8 cellular contexts compared by ENCODE assay signal in the genomic region with DNA sequence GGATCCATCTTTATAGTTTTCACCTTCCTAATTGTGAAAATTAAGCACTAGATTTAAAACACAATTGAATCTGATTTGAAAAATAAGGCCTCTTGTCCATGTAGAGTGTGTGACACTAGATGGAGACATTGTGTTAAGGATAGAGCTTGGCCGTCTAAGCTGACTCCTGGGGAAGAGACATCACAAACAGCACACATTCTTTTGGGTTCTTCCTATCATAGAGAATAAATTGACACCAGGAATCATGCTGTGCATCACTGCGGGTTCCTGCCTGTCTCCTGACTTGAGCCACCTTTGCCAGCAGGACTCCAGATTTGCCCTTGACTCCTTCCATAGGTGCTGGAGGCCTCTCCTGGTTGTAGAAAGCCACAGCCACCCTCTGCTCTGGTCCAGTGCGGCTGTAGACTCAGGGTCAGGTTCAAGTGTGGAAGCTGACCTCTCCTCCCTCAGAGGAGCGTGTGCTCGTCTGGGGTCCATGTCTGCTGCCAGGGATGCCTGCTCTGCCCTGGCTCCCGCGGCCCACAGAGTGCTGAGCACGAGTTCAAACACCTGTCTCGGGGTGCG. TPM values are rescaled to one million over a fixed set of nuclear protein-coding genes. Genes with fewer than 3 reads are reported as not detected.
DNase-seq lines count a peak whose midpoint lies in the region; ATAC-seq and TF ChIP-seq lines count a peak whose summit lies in the region.

No MANE protein-coding gene starts in this region.

- H3K27ac Mint-ChIP-seq in Calu3 (ENCODE audit: unreplicated experiment): no peak overlapping the region
- no peak overlapping the region for H3K27ac Mint-ChIP-seq in activated CD8-positive, alpha-beta T cell treated with anti-CD3 and anti-CD28 coated beads, Interleukin-2, amount 10 ng/mL, durations not matched to agents 7 days and 5 days
- H3K27ac Mint-ChIP-seq in progenitor cell of endocrine pancreas: no peak overlapping the region

- ATAC-seq in HG03521 (IDR thresholded peaks at IDR 0.05; ENCODE audit: unreplicated experiment): peak; percentile 56
- ATAC-seq in activated CD8-positive, alpha-beta T cell treated with anti-CD3 and anti-CD28 coated beads, Interleukin-2, amount 10 ng/mL, durations not matched to agents 7 days and 5 days: peak; percentile 79

- POLR2A ChIA-PET in activated CD8-positive, alpha-beta T cell treated with anti-CD3 and anti-CD28 coated beads, Interleukin-2, amount 10 ng/mL, durations not matched to agents 7 days and 5 days (lab: Charles Lee): interaction anchor here (1.0 kb wide), 1 partner anchor 28 kb away, joined by 3 read pairs; no protein-coding TSS in a partner anchor

- no peaks in the 10 kb centered on the region for H3K9me3 Mint-ChIP-seq in Calu3 (ENCODE audit: low read depth, unreplicated experiment)
- no peaks in the 10 kb centered on the region for H3K9me3 Mint-ChIP-seq in activated CD8-positive, alpha-beta T cell treated with anti-CD3 and anti-CD28 coated beads, Interleukin-2, amount 10 ng/mL, durations not matched to agents 7 days and 5 days (ENCODE audit: insufficient read depth)
- H3K9me3 Mint-ChIP-seq in progenitor cell of endocrine pancreas (ENCODE audit: low read depth): no peaks in the 10 kb centered on the region

- H3K27me3 Mint-ChIP-seq in Calu3 (ENCODE audit: unreplicated experiment) (no peaks in the 10 kb centered on the region), progenitor cell of endocrine pancreas (peaks cover 18% of the 10 kb centered on the region)
- H3K27me3 Mint-ChIP-seq in activated CD8-positive, alpha-beta T cell treated with anti-CD3 and anti-CD28 coated beads, Interleukin-2, amount 10 ng/mL, durations not matched to agents 7 days and 5 days (ENCODE audit: low read depth): no peaks in the 10 kb centered on the region

- H3K4me3 Mint-ChIP-seq in Calu3 (ENCODE audit: low read depth, unreplicated experiment) (no peak overlapping the region), progenitor cell of endocrine pancreas (ENCODE audit: low read depth) (no peak overlapping the region)
- H3K4me3 Mint-ChIP-seq in activated CD8-positive, alpha-beta T cell treated with anti-CD3 and anti-CD28 coated beads, Interleukin-2, amount 10 ng/mL, durations not matched to agents 7 days and 5 days: no peak overlapping the region

- CTCF ChIA-PET in Calu3 (lab: Charles Lee): interaction anchor here (0.8 to 4.6 kb wide), 3 partner anchors 10 to 176 kb away, joined by 3 to 75 read pairs (median 6); no protein-coding TSS in a partner anchor
- CTCF ChIA-PET in activated CD8-positive, alpha-beta T cell treated with anti-CD3 and anti-CD28 coated beads, Interleukin-2, amount 10 ng/mL, durations not matched to agents 7 days and 5 days (lab: Charles Lee): interaction anchor here (0.7 to 9.1 kb wide), 19 partner anchors 10 to 308 kb away, joined by 3 to 125 read pairs (median 4); a partner anchor contains a TSS

- TF ChIP-seq CTCF in Calu3 (IDR thresholded peaks at IDR 0.05; ENCODE audit: unreplicated experiment): peak; percentile 30
- TF ChIP-seq CTCF in progenitor cell of endocrine pancreas (IDR thresholded peaks at IDR 0.05; ENCODE audit: unreplicated experiment): peak; percentile 80

- intact Hi-C loops in Calu3 (cut with micrococcal nuclease; ENCODE audit: unreplicated experiment): loop anchor here (1.0 to 10.0 kb wide), 4 partner anchors 175 to 594 kb away; no protein-coding TSS in a partner anchor

- DNase-seq in Calu3 (peak; percentile 31), GM19238 (ENCODE audit: insufficient read length, low spot score) (peak; percentile 50), NCI-H510A (lab: John Stamatoyannopoulos, UW) (peak; percentile 22), glomerular visceral epithelial cell (ENCODE audit: extremely low spot score) (peak; percentile 88), progenitor cell of endocrine pancreas (ENCODE audit: low spot score, unreplicated experiment) (no peak)
- peak; percentile 53 for DNase-seq in activated CD8-positive, alpha-beta T cell treated with anti-CD3 and anti-CD28 coated beads, Interleukin-2, amount 10 ng/mL, durations not matched to agents 7 days and 5 days
- no peak for DNase-seq in activated CD4-positive, alpha-beta T cell treated with anti-CD3 and anti-CD28 coated beads for 1 hour

- H3K4me1 Mint-ChIP-seq in Calu3 (ENCODE audit: low read depth, unreplicated experiment) (peaks cover 9% of the 10 kb centered on the region), progenitor cell of endocrine pancreas (ENCODE audit: low read depth) (peaks cover 2% of the 10 kb centered on the region)
- peaks cover 16% of the 10 kb centered on the region for H3K4me1 Mint-ChIP-seq in activated CD8-positive, alpha-beta T cell treated with anti-CD3 and anti-CD28 coated beads, Interleukin-2, amount 10 ng/mL, durations not matched to agents 7 days and 5 days (ENCODE audit: low read depth)

- BruUV-seq in Calu3 (replicated peaks; lab: Mats Ljungman, UMichigan): no TSS peak

- H3K36me3 Mint-ChIP-seq in Calu3 (ENCODE audit: insufficient read depth, unreplicated experiment): no peaks in the 10 kb centered on the region
- H3K36me3 Mint-ChIP-seq in activated CD8-positive, alpha-beta T cell treated with anti-CD3 and anti-CD28 coated beads, Interleukin-2, amount 10 ng/mL, durations not matched to agents 7 days and 5 days (ENCODE audit: low read depth): no peaks in the 10 kb centered on the region
- no peaks in the 10 kb centered on the region for H3K36me3 Mint-ChIP-seq in progenitor cell of endocrine pancreas (ENCODE audit: insufficient read depth)

RNA-seq across cellular contexts. Expression of a gene that starts 11.2 kb away (rescaled TPM):
- 0.40 TPM in 1 of 2 replicates, not detected in the other for total RNA-seq in Calu3 (2022)
- total RNA-seq in activated CD8-positive, alpha-beta T cell treated with anti-CD3 and anti-CD28 coated beads, Interleukin-2, amount 10 ng/mL, durations not matched to agents 7 days and 5 days: 1 to 10 TPM; 1.4 to 2.2 TPM
- total RNA-seq in progenitor cell of endocrine pancreas: 0.43 TPM in 1 of 2 replicates, not detected in the other

Comparison
In these comparisons a context has a peak if more than half of its experiments do, and no peak if none do; other contexts are left out.
1. DNase-seq: peak in Calu3 (single experiment), GM19238 (single experiment), NCI-H510A (single experiment), activated CD8-positive, alpha-beta T cell treated with anti-CD3 and anti-CD28 coated beads, Interleukin-2, amount 10 ng/mL, durations not matched to agents 7 days and 5 days (single experiment) and glomerular visceral epithelial cell (single experiment); none in progenitor cell of endocrine pancreas (single experiment) and activated CD4-positive, alpha-beta T cell treated with anti-CD3 and anti-CD28 coated beads for 1 hour (single experiment).